ENCODE assay signal across 20 cellular contexts in genomic region chr1:3359346-3360157, GRCh38.
DNase-seq lines count a peak whose midpoint lies in the region; ATAC-seq and TF ChIP-seq lines count a peak whose summit lies in the region.
"Had no signal": no experiment of that assay in that cellular context is flagged by ENCODE, and none has a peak within 500 bp of the region (broad histone marks: within the 10 kb centered on the region; RNA-seq: fewer than 3 reads in every experiment).

No MANE protein-coding gene starts in this region.

- H3K4ac ChIP-seq in neuronal stem cell (ENCODE audit: low read length): no peak overlapping the region

- peaks cover 3% of the 10 kb centered on the region for H3K79me1 ChIP-seq in neuronal stem cell (ENCODE audit: low read depth, low read length)

- no peak overlapping the region for H2BK15ac ChIP-seq in neuronal stem cell (ENCODE audit: low read length)

- peak overlapping the region; percentile 52 for H2BK120ac ChIP-seq in neuronal stem cell (ENCODE audit: low read depth, low read length)

- ATAC-seq in PC-3 (no peak; the same call in 1 of the 2 replicates), HG02973 (IDR thresholded peaks at IDR 0.05; ENCODE audit: unreplicated experiment) (no peak)
- ATAC-seq in naive thymus-derived CD4-positive, alpha-beta T cell: no peak
- ATAC-seq: activated T-helper 17 cell treated with anti-CD3 and anti-CD28 coated beads, Interleukin-2, amount 50 U/mL, for 72 hours; psoas muscle had no signal

- no peak overlapping the region for H4K91ac ChIP-seq in neuronal stem cell (ENCODE audit: low read depth, low read length, poor library complexity)

- no peaks in the 10 kb centered on the region for H3K9me2 ChIP-seq in PC-3 (replicated peaks; ENCODE audit: low read length)

- H3K27ac Mint-ChIP-seq in naive thymus-derived CD4-positive, alpha-beta T cell: no peak overlapping the region
- H3K27ac Mint-ChIP-seq: activated T-helper 17 cell treated with anti-CD3 and anti-CD28 coated beads, Interleukin-2, amount 50 U/mL, for 72 hours; stimulated activated naive CD8-positive, alpha-beta T cell treated with anti-CD3 and anti-CD28 coated beads, Interleukin-15, Interleukin-2, amounts not matched to agents 100 ng/mL and 50 ng/mL, for 24 hours; T-helper 1 cell treated with Interleukin-12 subunit alpha and Interleukin-12 subunit beta and Interleukin-4 antibody, amounts not matched to agents 30 μg/mL and 1 μg/mL, for 36 hours had no signal

- H3F3A ChIP-seq in PC-3 (ENCODE audit: low read length, unreplicated experiment): no peaks in the 10 kb centered on the region

- no peaks in the 10 kb centered on the region for H3K4me1 Mint-ChIP-seq in naive thymus-derived CD4-positive, alpha-beta T cell
- H3K4me1 Mint-ChIP-seq: activated T-helper 17 cell treated with anti-CD3 and anti-CD28 coated beads, Interleukin-2, amount 50 U/mL, for 72 hours had no signal

- H3K4me3 ChIP-seq in PC-3 (ENCODE audit: low read length): no peak overlapping the region
- H3K4me3 ChIP-seq in neuronal stem cell (ENCODE audit: low read length in 2 of 2): no peak overlapping the region
- no peak overlapping the region for H3K4me3 ChIP-seq in naive thymus-derived CD4-positive, alpha-beta T cell (ENCODE audit: low read length)
- H3K4me3 ChIP-seq: MG63, psoas muscle, upper lobe of left lung had no signal

- DNase-seq in DMS79 (lab: John Stamatoyannopoulos, UW) (peak; percentile 97), NCI-H128 (lab: John Stamatoyannopoulos, UW; ENCODE audit: unreplicated experiment) (peak; percentile 12), PC-3 (peak; percentile 12), neuronal stem cell (ENCODE audit: low spot score) (no peak), hippocampal formation (lab: John Stamatoyannopoulos, UW) (no peak)
- DNase-seq in naive thymus-derived CD4-positive, alpha-beta T cell: no peak
- DNase-seq: activated CD4-positive, alpha-beta T cell treated with anti-CD3 and anti-CD28 coated beads, Interleukin-2, amount 50 U/mL, for 1 hour; brain microvascular endothelial cell; EL; HCEC 1CT; head of caudate nucleus; MG63; NCI-H2081 treated with DMSO at 0.1 percent for 48 hours; psoas muscle; stimulated activated CD4-positive, alpha-beta T cell treated with anti-CD3 and anti-CD28 coated beads, Interleukin-4, amount 100 ng/mL, for 1 hour had no signal

- H4K20me1 ChIP-seq in PC-3 (ENCODE audit: low read length): no peaks in the 10 kb centered on the region

- CTCF ChIA-PET in PC-3 (lab: Charles Lee): no interaction called here
- CTCF ChIA-PET in naive thymus-derived CD4-positive, alpha-beta T cell (lab: Charles Lee): no interaction called here

- no peak overlapping the region for H2AFZ ChIP-seq in PC-3 (ENCODE audit: low read length)
- no peak overlapping the region for H2AFZ ChIP-seq in neuronal stem cell (ENCODE audit: low read length)

- H4K8ac ChIP-seq in neuronal stem cell (ENCODE audit: low read depth, low read length): no peak overlapping the region

- no peaks in the 10 kb centered on the region for H3K36me3 Mint-ChIP-seq in naive thymus-derived CD4-positive, alpha-beta T cell

- no peak for TF ChIP-seq CTCF in PC-3 (conservative IDR thresholded peaks at IDR 0.05; ENCODE audit: low read depth, low read length)

- intact Hi-C loops in PC-3 (cut with micrococcal nuclease): no loop called here
- intact Hi-C loops in naive thymus-derived CD4-positive, alpha-beta T cell (cut with micrococcal nuclease): no loop called here

- POLR2A ChIA-PET in PC-3 (lab: Charles Lee; ENCODE audit: unreplicated experiment): no interaction called here
- POLR2A ChIA-PET in naive thymus-derived CD4-positive, alpha-beta T cell (lab: Charles Lee): no interaction called here

- H3K4me2 ChIP-seq in PC-3 (ENCODE audit: low read length) (no peak overlapping the region), neuronal stem cell (ENCODE audit: insufficient read depth, low read length, poor library complexity, severe bottlenecking) (no peak overlapping the region)

- peaks cover 0 to 36% (median 15%) of the 10 kb centered on the region in 5 donors for H3K27me3 Mint-ChIP-seq in naive thymus-derived CD4-positive, alpha-beta T cell

- H3K9me3 ChIP-seq in PC-3 (ENCODE audit: low read length) (no peaks in the 10 kb centered on the region), neuronal stem cell (replicated peaks in 1 of 2; ENCODE audit: control insufficient read depth in 2 of 2, insufficient read depth in 1 of 2, low read depth in 1 of 2, low read length in 2 of 2) (no peaks in the 10 kb centered on the region)
- no peaks in the 10 kb centered on the region for H3K9me3 ChIP-seq in naive thymus-derived CD4-positive, alpha-beta T cell (ENCODE audit: control insufficient read depth in 2 of 3, low read length in 3 of 3)
- H3K9me3 ChIP-seq: MG63, psoas muscle, upper lobe of left lung had no signal

- H3K23ac ChIP-seq in neuronal stem cell (ENCODE audit: low read depth, low read length, poor library complexity): peak overlapping the region; percentile 8

- H2AK5ac ChIP-seq in neuronal stem cell (ENCODE audit: low read depth, low read length): peak overlapping the region; percentile 77

- no peak overlapping the region for H3K27ac ChIP-seq in PC-3 (ENCODE audit: low read length)
- H3K27ac ChIP-seq in neuronal stem cell (replicated peaks; ENCODE audit: low read length): no peak overlapping the region
- no peak overlapping the region for H3K27ac ChIP-seq in naive thymus-derived CD4-positive, alpha-beta T cell (ENCODE audit: low read depth, low read length)
- H3K27ac ChIP-seq: brain microvascular endothelial cell, psoas muscle, upper lobe of left lung had no signal

- H3K36me3 ChIP-seq in PC-3 (ENCODE audit: low read depth, low read length): no peaks in the 10 kb centered on the region
- no peaks in the 10 kb centered on the region for H3K36me3 ChIP-seq in neuronal stem cell (replicated peaks in 1 of 2; ENCODE audit: control insufficient read depth in 2 of 2, insufficient read depth in 2 of 2, low read length in 2 of 2)
- no peaks in the 10 kb centered on the region for H3K36me3 ChIP-seq in naive thymus-derived CD4-positive, alpha-beta T cell (ENCODE audit: control insufficient read depth in 2 of 3, insufficient read depth in 3 of 3, low read length in 3 of 3)
- H3K36me3 ChIP-seq: brain microvascular endothelial cell, MG63, upper lobe of left lung had no signal

- no peak overlapping the region for H2BK12ac ChIP-seq in neuronal stem cell (ENCODE audit: low read length)

- H3K27me3 ChIP-seq in PC-3 (ENCODE audit: low read length) (peaks cover 100% of the 10 kb centered on the region), neuronal stem cell (ENCODE audit: control insufficient read depth in 3 of 3, insufficient read depth in 3 of 3, low read depth in 1 of 3, low read length in 3 of 3) (peaks cover 0 to 88% (median 2%) of the 10 kb centered on the region in 3 experiments)
- no peaks in the 10 kb centered on the region for H3K27me3 ChIP-seq in naive thymus-derived CD4-positive, alpha-beta T cell (ENCODE audit: control insufficient read depth in 2 of 2, insufficient read depth in 2 of 2, low read length in 2 of 2)
- H3K27me3 ChIP-seq: MG63, upper lobe of left lung had no signal

- no TSS peak for BruUV-seq in PC-3 (replicated peaks; lab: Mats Ljungman, UMichigan)

- peak overlapping the region; percentile 85 for H3K14ac ChIP-seq in neuronal stem cell (ENCODE audit: low read length)

- H3K18ac ChIP-seq in neuronal stem cell (ENCODE audit: low read length): peak overlapping the region; percentile 36

- no peak overlapping the region for H3K4me3 Mint-ChIP-seq in naive thymus-derived CD4-positive, alpha-beta T cell
- H3K4me3 Mint-ChIP-seq: activated T-helper 17 cell treated with anti-CD3 and anti-CD28 coated beads, Interleukin-2, amount 50 U/mL, for 72 hours; stimulated activated naive CD8-positive, alpha-beta T cell treated with anti-CD3 and anti-CD28 coated beads, Interleukin-15, Interleukin-2, amounts not matched to agents 100 ng/mL and 50 ng/mL, for 24 hours; T-helper 1 cell treated with Interleukin-12 subunit alpha and Interleukin-12 subunit beta and Interleukin-4 antibody, amounts not matched to agents 30 μg/mL and 1 μg/mL, for 36 hours had no signal

- no CpG with 5 or more reads among the region's 31 CpGs for WGBS in neuronal stem cell (ENCODE audit: extremely low coverage in 2 of 2, insufficient read length in 2 of 2, insufficient replicate concordance in 1 of 2), 2 donors

- no peaks in the 10 kb centered on the region for H3K4me1 ChIP-seq in PC-3 (ENCODE audit: insufficient read depth, low read length)
- H3K4me1 ChIP-seq in neuronal stem cell (ENCODE audit: control insufficient read depth in 2 of 2, insufficient read depth in 1 of 2, low read depth in 1 of 2, low read length in 2 of 2): peaks cover 0 to 28% of the 10 kb centered on the region in 2 donors
- no peaks in the 10 kb centered on the region for H3K4me1 ChIP-seq in naive thymus-derived CD4-positive, alpha-beta T cell (ENCODE audit: control insufficient read depth in 2 of 2, insufficient read depth in 2 of 2, low read length in 2 of 2)
- H3K4me1 ChIP-seq: psoas muscle had no signal

- H3K79me2 ChIP-seq in PC-3 (ENCODE audit: low read length): no peaks in the 10 kb centered on the region

- no peak overlapping the region for H2BK5ac ChIP-seq in neuronal stem cell (ENCODE audit: low read length)

- H3K9me3 Mint-ChIP-seq in naive thymus-derived CD4-positive, alpha-beta T cell: peaks cover 0 to 3% (median 0%) of the 10 kb centered on the region in 11 donors
- H3K9me3 Mint-ChIP-seq: activated T-helper 17 cell treated with anti-CD3 and anti-CD28 coated beads, Interleukin-2, amount 50 U/mL, for 72 hours; stimulated activated naive CD8-positive, alpha-beta T cell treated with anti-CD3 and anti-CD28 coated beads, Interleukin-15, Interleukin-2, amounts not matched to agents 100 ng/mL and 50 ng/mL, for 24 hours; T-helper 1 cell treated with Interleukin-12 subunit alpha and Interleukin-12 subunit beta and Interleukin-4 antibody, amounts not matched to agents 30 μg/mL and 1 μg/mL, for 36 hours had no signal

- H3K9ac ChIP-seq in PC-3 (ENCODE audit: low read length) (no peak overlapping the region), neuronal stem cell (ENCODE audit: low read depth, low read length, poor library complexity) (no peak overlapping the region)

Comparison
In these comparisons a context has a peak if more than half of its experiments do, and no peak if none do; other contexts are left out.
1. DNase-seq: peak in DMS79 (single experiment), NCI-H128 (single experiment) and PC-3 (single experiment); none in neuronal stem cell (single experiment), hippocampal formation (0 of 2) and naive thymus-derived CD4-positive, alpha-beta T cell (0 of 9).